ENCODE assay signal across 26 cellular contexts in the genomic region with DNA sequence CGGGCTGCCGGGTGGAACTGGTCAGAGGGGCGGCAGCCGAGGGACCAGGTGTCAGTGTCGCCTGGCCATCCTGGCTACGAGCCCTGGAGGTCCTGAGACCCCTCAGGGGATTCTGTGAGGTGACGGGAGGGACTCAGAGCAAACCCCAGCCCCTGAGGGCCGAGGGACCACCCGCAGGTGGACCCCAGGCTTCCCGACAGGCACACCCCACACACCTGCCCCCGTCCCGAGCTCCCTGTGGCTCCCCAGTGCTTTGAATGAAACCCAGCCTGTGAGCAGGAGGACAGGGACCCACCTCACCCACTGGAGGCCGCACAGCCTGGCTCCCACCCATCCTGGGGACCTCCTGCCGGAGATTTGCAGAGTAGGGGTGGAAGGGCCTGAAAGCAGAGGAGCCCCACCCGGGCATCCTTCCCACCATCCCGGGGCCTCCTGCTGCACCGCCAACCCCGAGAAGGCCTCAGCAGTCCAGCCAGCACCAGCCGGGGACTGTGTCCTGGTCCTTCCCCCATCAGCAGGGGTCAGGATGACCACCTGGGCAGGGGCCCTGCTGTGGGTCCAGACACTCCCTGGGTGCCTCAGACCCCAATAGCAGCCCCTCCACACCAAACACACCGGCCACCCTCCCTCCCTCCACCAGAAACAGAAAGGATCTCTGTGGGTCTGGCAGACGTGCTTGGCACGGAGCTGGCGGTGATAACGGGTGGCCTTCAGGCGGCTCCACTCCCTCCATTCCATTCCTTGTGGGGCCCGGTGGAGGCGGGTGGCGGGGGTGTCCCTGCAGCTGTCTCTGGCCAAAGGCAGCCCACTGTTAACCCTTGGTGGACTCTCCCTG. TPM values are rescaled to one million over a fixed set of nuclear protein-coding genes. Genes with fewer than 3 reads are reported as not detected.
"Had no signal": no experiment of that assay in that cellular context is flagged by ENCODE, and none has a peak within 500 bp of the region (broad histone marks: within the 10 kb centered on the region; RNA-seq: fewer than 3 reads in every experiment).

No MANE protein-coding gene starts in this region.

- H2AFZ ChIP-seq: parathyroid adenoma had no signal

- H3K27ac ChIP-seq: gastrocnemius medialis, parathyroid adenoma, thyroid gland, upper lobe of right lung had no signal

- H3K4me2 ChIP-seq: smooth muscle cell had no signal

- ATAC-seq: activated CD8-positive, alpha-beta T cell treated with anti-CD3 and anti-CD28 coated beads, Interleukin-2, amount 10 ng/mL, durations not matched to agents 7 days and 5 days; esophagus mucosa; gastrocnemius medialis; left lobe of liver; natural killer cell; sciatic nerve; SK-N-SH treated with all-trans-retinoic acid at 6 μM for 48 hours; upper lobe of right lung had no signal

- H3K27me3 ChIP-seq: thyroid gland had no signal

- H3K4me1 ChIP-seq: gastrocnemius medialis, parathyroid adenoma, thyroid gland, upper lobe of right lung had no signal

- DNase-seq: activated CD4-positive, alpha-beta T cell treated with anti-CD3 and anti-CD28 coated beads, Interleukin-2, amount 50 U/mL, for 1 hour; activated CD4-positive, CD25-positive, alpha-beta regulatory T cell treated with anti-CD3 and anti-CD28 coated beads, Interleukin-2, amount 50 U/mL, for 72 hours; activated CD8-positive, alpha-beta T cell treated with anti-CD3 and anti-CD28 coated beads, Interleukin-2, amount 10 ng/mL, durations not matched to agents 7 days and 5 days; activated gamma-delta T cell treated with Interleukin-2 at 50 U/mL for 16 hours; effector memory CD4-positive, alpha-beta T cell; gastrocnemius medialis; head of caudate nucleus; kidney; mammary epithelial cell; natural killer cell; stimulated activated CD4-positive, alpha-beta T cell treated with anti-CD3 and anti-CD28 coated beads, Interleukin-15, amount 100 ng/mL, for 24 hours; stimulated activated CD8-positive, alpha-beta memory T cell treated with anti-CD3 and anti-CD28 coated beads, Interleukin-4, amount 100 ng/mL, for 48 hours; stimulated activated naive CD4-positive, alpha-beta T cell; thyroid gland; upper lobe of right lung had no signal

- H3K36me3 ChIP-seq: gastrocnemius medialis, thyroid gland, upper lobe of right lung had no signal

- H3K9ac ChIP-seq: parathyroid adenoma had no signal

- H3K9me3 ChIP-seq: gastrocnemius medialis, thyroid gland, upper lobe of right lung had no signal

- H3K79me2 ChIP-seq: parathyroid adenoma had no signal

- H3K4me3 ChIP-seq: gastrocnemius medialis, smooth muscle cell, thyroid gland, upper lobe of right lung had no signal

RNA-seq across cellular contexts. Expression of gene VENTX, which starts 13.9 kb away (rescaled TPM):
- total RNA-seq: activated CD8-positive, alpha-beta T cell treated with anti-CD3 and anti-CD28 coated beads, Interleukin-2, amount 10 ng/mL, durations not matched to agents 7 days and 5 days; activated T-helper 1 cell treated with anti-CD3 and anti-CD28 coated beads, Interleukin-12 subunit alpha, Interleukin-12 subunit beta, Interleukin-2, Interleukin-4 antibody, amounts not matched to agents 30 ng/mL and 10 ng/mL and 1 ng/mL, durations not matched to agents 14 hours and 24 hours and 36 hours; dermis microvascular lymphatic vessel endothelial cell; mammary epithelial cell; smooth muscle cell; T-helper 2 cell treated with Interferon-gamma antibody and Interleukin-4, amounts not matched to agents 100 ng/mL and 5 ng/mL, for 36 hours had no signal
- polyA plus RNA-seq: mammary epithelial cell, smooth muscle cell had no signal

RNA-seq across cellular contexts. Expression of gene UTF1, which starts 21.6 kb away (rescaled TPM):
- total RNA-seq: activated CD8-positive, alpha-beta T cell treated with anti-CD3 and anti-CD28 coated beads, Interleukin-2, amount 10 ng/mL, durations not matched to agents 7 days and 5 days; activated T-helper 1 cell treated with anti-CD3 and anti-CD28 coated beads, Interleukin-12 subunit alpha, Interleukin-12 subunit beta, Interleukin-2, Interleukin-4 antibody, amounts not matched to agents 30 ng/mL and 10 ng/mL and 1 ng/mL, durations not matched to agents 14 hours and 24 hours and 36 hours; dermis microvascular lymphatic vessel endothelial cell; esophagus mucosa; gastrocnemius medialis; kidney; left lobe of liver; mammary epithelial cell; mesothelial cell of epicardium; sciatic nerve; smooth muscle cell; subcutaneous adipose tissue; T-helper 2 cell treated with Interferon-gamma antibody and Interleukin-4, amounts not matched to agents 100 ng/mL and 5 ng/mL, for 36 hours; thyroid gland; upper lobe of right lung had no signal
- polyA plus RNA-seq: mammary epithelial cell, smooth muscle cell had no signal
